ENCODE assay signal across 8 cellular contexts in genomic region chr14:94026173-94026885, GRCh38. TPM values are rescaled to one million over a fixed set of nuclear protein-coding genes. Genes with fewer than 3 reads are reported as not detected.
DNase-seq lines count a peak whose midpoint lies in the region; ATAC-seq, FAIRE-seq and TF ChIP-seq lines count a peak whose summit lies in the region.

TSS of gene OTUB2 (plus strand) at chr14:94026340. CDS start at chr14:94026538, 198 bp downstream.

- TF ChIP-seq POLR2A in GM12891 (IDR thresholded peaks at IDR 0.05; ENCODE audit: low read depth, low read length), result no peak

- H3K27ac Mint-ChIP-seq in T-helper 1 cell treated with Interleukin-12 subunit alpha and Interleukin-12 subunit beta and Interleukin-4 antibody, amounts not matched to agents 30 μg/mL and 1 μg/mL, for 36 hours, result peak within 1 kb of the TSS; percentile 37
- H3K27ac Mint-ChIP-seq in progenitor cell of endocrine pancreas, result no peak within 1 kb of the TSS

- H3K4me3 Mint-ChIP-seq in T-helper 1 cell treated with Interleukin-12 subunit alpha and Interleukin-12 subunit beta and Interleukin-4 antibody, amounts not matched to agents 30 μg/mL and 1 μg/mL, for 36 hours, result peak within 1 kb of the TSS; percentile 70
- H3K4me3 Mint-ChIP-seq in progenitor cell of endocrine pancreas (ENCODE audit: low read depth), result peak within 1 kb of the TSS; percentile 78

- peak; percentile 7 for TF ChIP-seq CTCF in progenitor cell of endocrine pancreas (IDR thresholded peaks at IDR 0.05; ENCODE audit: unreplicated experiment)

- peaks cover 37% of the 10 kb centered on the region for H3K4me1 Mint-ChIP-seq in T-helper 1 cell treated with Interleukin-12 subunit alpha and Interleukin-12 subunit beta and Interleukin-4 antibody, amounts not matched to agents 30 μg/mL and 1 μg/mL, for 36 hours (ENCODE audit: low read depth)
- H3K4me1 Mint-ChIP-seq in progenitor cell of endocrine pancreas (ENCODE audit: low read depth), result peaks cover 9% of the 10 kb centered on the region

- H3K9me3 Mint-ChIP-seq in T-helper 1 cell treated with Interleukin-12 subunit alpha and Interleukin-12 subunit beta and Interleukin-4 antibody, amounts not matched to agents 30 μg/mL and 1 μg/mL, for 36 hours, result no peaks in the 10 kb centered on the region
- no peaks in the 10 kb centered on the region for H3K9me3 Mint-ChIP-seq in progenitor cell of endocrine pancreas (ENCODE audit: low read depth)

- peak; percentile 90 for FAIRE-seq in GM12891 (lab: Jason Lieb, UNC)

- DNase-seq in GM12891 (ENCODE audit: insufficient read length, low spot score) (peak; percentile 99), NCI-H146 treated with DMSO at 0.1 percent for 48 hours (lab: John Stamatoyannopoulos, UW; ENCODE audit: unreplicated experiment) (peak; percentile 82), amygdala (lab: John Stamatoyannopoulos, UW) (peak; percentile 18 to 99 (median 94)), left ventricle myocardium superior (peak; percentile 98), progenitor cell of endocrine pancreas (ENCODE audit: low spot score, unreplicated experiment) (peak; percentile 93), ureter (ENCODE audit: low spot score) (peak; percentile 99)

- H3K27me3 Mint-ChIP-seq in T-helper 1 cell treated with Interleukin-12 subunit alpha and Interleukin-12 subunit beta and Interleukin-4 antibody, amounts not matched to agents 30 μg/mL and 1 μg/mL, for 36 hours (ENCODE audit: low read depth), result peaks cover 6% of the 10 kb centered on the region
- no peaks in the 10 kb centered on the region for H3K27me3 Mint-ChIP-seq in progenitor cell of endocrine pancreas

- peak; percentile 100 for ATAC-seq in HG02884 (IDR thresholded peaks at IDR 0.05; ENCODE audit: unreplicated experiment)
- peak; percentile 99 for ATAC-seq in left ventricle myocardium superior

- intact Hi-C loops in left ventricle myocardium superior (cut with micrococcal nuclease), result no loop called here

- no peaks in the 10 kb centered on the region for H3K36me3 Mint-ChIP-seq in T-helper 1 cell treated with Interleukin-12 subunit alpha and Interleukin-12 subunit beta and Interleukin-4 antibody, amounts not matched to agents 30 μg/mL and 1 μg/mL, for 36 hours (ENCODE audit: low read depth)
- H3K36me3 Mint-ChIP-seq in progenitor cell of endocrine pancreas (ENCODE audit: insufficient read depth), result no peaks in the 10 kb centered on the region

TF ChIP-seq in GM12891, 5 proteins besides CTCF, POLR2A, EP300 and RAD21:
- TF ChIP-seq TAF1 (IDR thresholded peaks at IDR 0.05; ENCODE audit: low read depth, low read length) (no peak), PAX5 (IDR thresholded peaks at IDR 0.05; ENCODE audit: insufficient read depth, low read length, severe bottlenecking) (no peak), POU2F2 (IDR thresholded peaks at IDR 0.05; ENCODE audit: low read depth, low read length) (peak; percentile 94), SPI1 (IDR thresholded peaks at IDR 0.05; ENCODE audit: low read depth, low read length) (no peak), POLR2AphosphoS5 (IDR thresholded peaks at IDR 0.05; ENCODE audit: low read depth, low read length) (no peak)

RNA-seq across cellular contexts. Expression of gene OTUB2, which starts in this region (rescaled TPM):
- polyA plus RNA-seq in GM12891 (2012; ENCODE audit: low read depth, missing spikeins), result 0.28 TPM
- total RNA-seq in left ventricle myocardium superior (0.52 TPM), progenitor cell of endocrine pancreas (7.0 and 7.4 TPM in 2 replicates), ureter (1.6 TPM)

Comparison
In these comparisons a context has a peak if more than half of its experiments do, and no peak if none do; other contexts are left out.
1. Peak in every context shown above with its lines: DNase-seq and ATAC-seq.
2. Peak in DNase-seq and ATAC-seq in left ventricle myocardium superior; RNA of the gene not detected or under 1 TPM.